In genomic region chr10:125060486-125060850, GRCh38 we compare ENCODE assay signal across 10 cellular contexts.
DNase-seq lines count a peak whose midpoint lies in the region; ATAC-seq, FAIRE-seq and TF ChIP-seq lines count a peak whose summit lies in the region.
"Had no signal": no experiment of that assay in that cellular context is flagged by ENCODE, and none has a peak within 500 bp of the region (broad histone marks: within the 10 kb centered on the region; RNA-seq: fewer than 3 reads in every experiment).

No MANE protein-coding gene starts in this region.

- DNase-seq in GM12891 (ENCODE audit: insufficient read length, low spot score): no peak
- DNase-seq in cerebellum (ENCODE audit: low spot score): peak; percentile 50
- DNase-seq in kidney glomerular epithelial cell (lab: John Stamatoyannopoulos, UW): peak; percentile 68
- no peak for DNase-seq in effector CD4-positive, alpha-beta T cell
- no peak for DNase-seq in ecto neural progenitor cell (ENCODE audit: low spot score)
- DNase-seq in KBM-7: no peak
- DNase-seq: DMS79 treated with DMSO at 0.1 percent for 48 hours; effector CD8-positive, alpha-beta T cell had no signal

- H3K9ac ChIP-seq in skeletal muscle satellite cell (ENCODE audit: low read depth, low read length): peak overlapping the region; percentile 63

- no peak for ATAC-seq in GM19395 (IDR thresholded peaks at IDR 0.05; ENCODE audit: unreplicated experiment)

- H3K9me3 ChIP-seq in skeletal muscle satellite cell (replicated peaks; ENCODE audit: low read length): no peaks in the 10 kb centered on the region

- peaks cover 75% of the 10 kb centered on the region for H3K4me1 ChIP-seq in skeletal muscle satellite cell (ENCODE audit: control insufficient read depth, insufficient read depth, low read length)

- no peaks in the 10 kb centered on the region for H3K27me3 ChIP-seq in skeletal muscle satellite cell (ENCODE audit: control insufficient read depth, insufficient read depth, low read length)

- peak overlapping the region; percentile 33 for H3K4me3 ChIP-seq in skeletal muscle satellite cell (ENCODE audit: low read length)

- H3K36me3 ChIP-seq in skeletal muscle satellite cell (ENCODE audit: insufficient read depth, low read length): no peaks in the 10 kb centered on the region

- in situ Hi-C loops in KBM-7 (cut with MboI; ENCODE audit: low pct_unique_long_range_greater_than_20kb, low sequenced_read_pairs): no loop called here

- no peak for TF ChIP-seq POLR2A in GM12891 (IDR thresholded peaks at IDR 0.05; ENCODE audit: low read depth, low read length)

- peak; percentile 33 for FAIRE-seq in GM12891 (lab: Jason Lieb, UNC)

- H3K4me2 ChIP-seq in skeletal muscle satellite cell (ENCODE audit: low read length): peak overlapping the region; percentile 70

TF ChIP-seq in GM12891, 5 proteins besides CTCF, POLR2A, EP300 and RAD21:
- TF ChIP-seq TAF1 (IDR thresholded peaks at IDR 0.05; ENCODE audit: low read depth, low read length) (no peak), POLR2AphosphoS5 (IDR thresholded peaks at IDR 0.05; ENCODE audit: low read depth, low read length) (no peak), PAX5 (IDR thresholded peaks at IDR 0.05; ENCODE audit: insufficient read depth, low read length, severe bottlenecking) (no peak), POU2F2 (IDR thresholded peaks at IDR 0.05; ENCODE audit: low read depth, low read length) (no peak), SPI1 (IDR thresholded peaks at IDR 0.05; ENCODE audit: low read depth, low read length) (no peak)

Comparison
In these comparisons a context has a peak if more than half of its experiments do, and no peak if none do; other contexts are left out.
1. DNase-seq: peak in cerebellum (single experiment) and kidney glomerular epithelial cell (single experiment); none in GM12891 (single experiment), effector CD4-positive, alpha-beta T cell (single experiment), ecto neural progenitor cell (single experiment) and KBM-7 (single experiment).